ENCODE assay signal across 19 cellular contexts in the genomic region with DNA sequence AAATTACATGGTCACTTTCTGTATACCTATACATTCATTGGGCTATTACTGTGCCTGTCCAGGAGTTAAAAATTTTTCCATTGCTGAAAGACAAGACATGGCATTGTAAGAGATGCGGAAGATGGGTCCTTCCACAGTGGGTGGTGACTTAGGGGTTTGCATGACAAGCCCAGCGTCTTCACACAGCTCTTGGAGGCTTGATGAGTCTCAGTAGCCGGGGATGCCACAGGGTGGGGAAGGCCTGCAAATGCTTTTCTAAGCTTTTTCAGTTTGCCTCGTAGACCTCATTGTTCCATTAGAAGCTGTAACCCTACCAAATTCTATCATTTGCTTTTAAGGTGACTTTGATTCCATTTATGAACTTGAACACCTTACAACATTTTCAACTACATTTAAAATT. TPM values are rescaled to one million over a fixed set of nuclear protein-coding genes. Genes with fewer than 3 reads are reported as not detected.
"Had no signal": no experiment of that assay in that cellular context is flagged by ENCODE, and none has a peak within 500 bp of the region (broad histone marks: within the 10 kb centered on the region; RNA-seq: fewer than 3 reads in every experiment).

No MANE protein-coding gene starts in this region.

- H3K9me3 Mint-ChIP-seq: T-cell; T-helper 1 cell treated with Interleukin-12 subunit alpha and Interleukin-12 subunit beta and Interleukin-4 antibody, amounts not matched to agents 30 μg/mL and 1 μg/mL, for 36 hours had no signal

- H3K4me3 Mint-ChIP-seq: T-cell; T-helper 1 cell treated with Interleukin-12 subunit alpha and Interleukin-12 subunit beta and Interleukin-4 antibody, amounts not matched to agents 30 μg/mL and 1 μg/mL, for 36 hours had no signal

- H3K4me1 Mint-ChIP-seq: T-cell had no signal

- H3K36me3 Mint-ChIP-seq: T-cell had no signal

- H3K9ac ChIP-seq: SK-N-SH had no signal

- DNase-seq: Karpas-422, KG1, MG63, NCI-H1092 treated with DMSO at 0.1 percent for 48 hours, NCI-H1436, NCI-H187, NCI-H2029, NCI-H2081 treated with DMSO at 0.1 percent for 48 hours, NCI-H226, NCI-H446, NCI-H510A, NCI-H524 treated with DMSO at 0.1 percent for 48 hours, PC-3, SHP77, SK-N-SH, SW 1271, T-cell had no signal

- H3K36me3 ChIP-seq: MG63 had no signal

- H3K9me3 ChIP-seq: MG63, SK-N-SH had no signal

- H3K27ac Mint-ChIP-seq: T-cell; T-helper 1 cell treated with Interleukin-12 subunit alpha and Interleukin-12 subunit beta and Interleukin-4 antibody, amounts not matched to agents 30 μg/mL and 1 μg/mL, for 36 hours had no signal

- H3K4me3 ChIP-seq: MG63 had no signal

RNA-seq across cellular contexts. Expression of gene MAPRE3, which starts 18.1 kb away (rescaled TPM):
- total RNA-seq: OCI-LY7 had no signal
